8 cellular contexts compared by ENCODE assay signal in genomic region chr1:3068400-3069361, GRCh38. TPM values are rescaled to one million over a fixed set of nuclear protein-coding genes. Genes with fewer than 3 reads are reported as not detected.
A peak's percentile ranks its signal among the peaks of the same experiment; 100 is the strongest.
DNase-seq lines count a peak whose midpoint lies in the region; ATAC-seq and TF ChIP-seq lines count a peak whose summit lies in the region.

TSS of gene PRDM16 (plus strand) at chr1:3069203. CDS start at chr1:3069260, 57 bp downstream.

- peaks cover 11 to 32% of the 10 kb centered on the region in 2 donors for H3K27me3 Mint-ChIP-seq in effector memory CD8-positive, alpha-beta T cell

- no peak within 1 kb of the TSS for H3K27ac Mint-ChIP-seq in effector memory CD8-positive, alpha-beta T cell

- peak within 1 kb of the TSS; percentile 58 to 74 (median 62) for H3K4me3 ChIP-seq in thyroid gland (replicated peaks in 1 of 3)

- H3K9me3 Mint-ChIP-seq in effector memory CD8-positive, alpha-beta T cell: no peaks in the 10 kb centered on the region

- peaks cover 0 to 2% of the 10 kb centered on the region in 2 donors for H3K4me1 Mint-ChIP-seq in effector memory CD8-positive, alpha-beta T cell (ENCODE audit: low read depth in 2 of 2)

- no peaks in the 10 kb centered on the region for H3K9me3 ChIP-seq in thyroid gland

- peak within 1 kb of the TSS; percentile 60 to 62 for H3K4me3 Mint-ChIP-seq in effector memory CD8-positive, alpha-beta T cell

- TF ChIP-seq POLR2A in thyroid gland (IDR thresholded peaks at IDR 0.05): peak in 1 of 2 donors; percentile 78

- H3K36me3 ChIP-seq in thyroid gland: no peaks in the 10 kb centered on the region

- intact Hi-C loops in thyroid gland (cut with DNase I): loop anchor here (5.0 kb wide), 2 partner anchors 219 to 344 kb away; no protein-coding TSS in a partner anchor

- WGBS in thyroid gland, 2 donors: 0 to 1% methylated on average over 60 to 68 of the region's 110 CpGs

- ATAC-seq in effector memory CD8-positive, alpha-beta T cell (replicated peaks): no peak
- ATAC-seq in HG03097 (IDR thresholded peaks at IDR 0.05; ENCODE audit: low FRiP score, unreplicated experiment): no peak

- TF ChIP-seq CTCF in thyroid gland (IDR thresholded peaks at IDR 0.05): no peak

- peak within 1 kb of the TSS; percentile 99 to 100 (median 99) for H3K27ac ChIP-seq in thyroid gland

- H3K4me1 ChIP-seq in thyroid gland: peaks cover 31 to 42% of the 10 kb centered on the region in 2 donors

- no peaks in the 10 kb centered on the region for H3K36me3 Mint-ChIP-seq in effector memory CD8-positive, alpha-beta T cell (ENCODE audit: insufficient read depth)

- DNase-seq in EL (peak; percentile 38), RPMI7951 (ENCODE audit: low read depth) (peak; percentile 12), mucosa of gallbladder (ENCODE audit: low spot score) (peak; percentile 58), thyroid gland (peak; percentile 83 to 84), GM19240 (ENCODE audit: insufficient read length, low spot score) (no peak), activated gamma-delta T cell treated with Interleukin-2 at 50 U/mL for 16 hours (no peak)
- no peak for DNase-seq in effector memory CD8-positive, alpha-beta T cell

- H3K27me3 ChIP-seq in thyroid gland: no peaks in the 10 kb centered on the region

RNA-seq across cellular contexts. Expression of gene PRDM16, which starts in this region (rescaled TPM):
- total RNA-seq in RPMI7951 (2014; rRNA removed; shearing (Covaris generic)): not detected in 2 replicates
- total RNA-seq in mucosa of gallbladder (29.3 TPM), thyroid gland (10 to 100 TPM; 15.7 to 54.3 (median 27.6) TPM)

Comparison
In these comparisons a context has a peak if more than half of its experiments do, and no peak if none do; other contexts are left out.
1. RNA of gene PRDM16 (total RNA-seq): 29.3 TPM in mucosa of gallbladder (single experiment) and 15.7 to 54.3 TPM in thyroid gland; not detected in RPMI7951; every median in the first group is over 10 times any median in the second.
2. Peak in DNase-seq in RPMI7951; RNA of the gene not detected or under 1 TPM.
3. DNase-seq: peak in EL (single experiment), mucosa of gallbladder (single experiment) and thyroid gland (2 of 2); none in effector memory CD8-positive, alpha-beta T cell (0 of 3), GM19240 (single experiment) and activated gamma-delta T cell treated with Interleukin-2 at 50 U/mL for 16 hours (single experiment).